ENCODE assay signal across 1 cellular context in genomic region chr21:37746849-37747248, GRCh38.
TF ChIP-seq lines count a peak whose summit lies in the region.

No MANE protein-coding gene starts in this region.

TF ChIP-seq in WTC11, 78 proteins besides CTCF, POLR2A, EP300 and RAD21 (continued from another document):
- TF ChIP-seq HMGXB4 (CRISPR knock-in tag; IDR thresholded peaks at IDR 0.05), result no peak
- TF ChIP-seq ARID4B (CRISPR knock-in tag; IDR thresholded peaks at IDR 0.05; ENCODE audit: borderline replicate concordance), result no peak
- TF ChIP-seq E2F4 (CRISPR knock-in tag; IDR thresholded peaks at IDR 0.05; ENCODE audit: borderline replicate concordance, low read depth), result no peak
- no peak for TF ChIP-seq ZNF423 (CRISPR knock-in tag; IDR thresholded peaks at IDR 0.05)
- TF ChIP-seq JAZF1 (CRISPR knock-in tag; IDR thresholded peaks at IDR 0.05), result no peak
- no peak for TF ChIP-seq ELF4 (CRISPR knock-in tag; IDR thresholded peaks at IDR 0.05; ENCODE audit: low read depth)
- no peak for TF ChIP-seq AR (CRISPR knock-in tag; IDR thresholded peaks at IDR 0.05)
- TF ChIP-seq ETV6 (CRISPR knock-in tag; IDR thresholded peaks at IDR 0.05), result no peak
- no peak for TF ChIP-seq SP1 (CRISPR knock-in tag; conservative IDR thresholded peaks at IDR 0.05)
- no peak for TF ChIP-seq TP53 (CRISPR knock-in tag; IDR thresholded peaks at IDR 0.05)
